1 cellular context compared by ENCODE assay signal in genomic region chr6:47700051-47700450, GRCh38.
TF ChIP-seq lines count a peak whose summit lies in the region.

No MANE protein-coding gene starts in this region.

TF ChIP-seq in A549, 52 proteins besides CTCF, POLR2A, EP300 and RAD21 (continued from another document):
- TF ChIP-seq MAX (IDR thresholded peaks at IDR 0.05) (0 out of 2 replicates have a peak, but pooled peaks have one; percentile 16), HOXB5 (CRISPR knock-in tag; IDR thresholded peaks at IDR 0.05) (no peak), FOSB (CRISPR knock-in tag; IDR thresholded peaks at IDR 0.05) (no peak), POLR2AphosphoS2 (conservative IDR thresholded peaks at IDR 0.05; ENCODE audit: low read length) (no peak), FOXS1 (CRISPR knock-in tag; IDR thresholded peaks at IDR 0.05) (no peak), JUNB (IDR thresholded peaks at IDR 0.05) (0 out of 2 replicates have a peak, but pooled peaks have one; percentile 29), RFX5 (IDR thresholded peaks at IDR 0.05) (no peak), ATOH8 (CRISPR knock-in tag; IDR thresholded peaks at IDR 0.05; ENCODE audit: low read depth) (no peak), USF2 (IDR thresholded peaks at IDR 0.05) (no peak), ESRRA (IDR thresholded peaks at IDR 0.05; ENCODE audit: borderline replicate concordance, low read length) (no peak)
TF ChIP-seq in A549: peak in this region for 3.
